ENCODE assay signal across 21 cellular contexts in genomic region chr1:65457868-65458267, GRCh38.
"Had no signal": no experiment of that assay in that cellular context is flagged by ENCODE, and none has a peak within 500 bp of the region (broad histone marks: within the 10 kb centered on the region; RNA-seq: fewer than 3 reads in every experiment).

No MANE protein-coding gene starts in this region.

- H3K27me3 ChIP-seq: MG63, SJSA1 had no signal

- DNase-seq: KBM-7, MG63, NCI-H1092, NCI-H1436, NCI-H187, NCI-H2029, NCI-H2081 treated with DMSO at 0.1 percent for 48 hours, NCI-H2171, NCI-H226, NCI-H446, NCI-H510A, NCI-H524 treated with DMSO at 0.1 percent for 48 hours, NCI-H69, NCI-H774, Right ventricle myocardium superior, RPMI8226, SIG-M5 had no signal

- H3K4me3 Mint-ChIP-seq: IgD-negative memory B cell had no signal

- H3K27ac ChIP-seq: HL-60, SJSA1, SK-N-MC had no signal

- H3K36me3 ChIP-seq: MG63, SJSA1 had no signal

- H3K9me3 ChIP-seq: MG63, SJSA1 had no signal

- H3K4me1 ChIP-seq: SJSA1 had no signal

- H3K27ac Mint-ChIP-seq: IgD-negative memory B cell had no signal

- H3K4me3 ChIP-seq: MG63, SJSA1, SK-N-MC had no signal
